ENCODE assay signal across 1 cellular context in the genomic region with DNA sequence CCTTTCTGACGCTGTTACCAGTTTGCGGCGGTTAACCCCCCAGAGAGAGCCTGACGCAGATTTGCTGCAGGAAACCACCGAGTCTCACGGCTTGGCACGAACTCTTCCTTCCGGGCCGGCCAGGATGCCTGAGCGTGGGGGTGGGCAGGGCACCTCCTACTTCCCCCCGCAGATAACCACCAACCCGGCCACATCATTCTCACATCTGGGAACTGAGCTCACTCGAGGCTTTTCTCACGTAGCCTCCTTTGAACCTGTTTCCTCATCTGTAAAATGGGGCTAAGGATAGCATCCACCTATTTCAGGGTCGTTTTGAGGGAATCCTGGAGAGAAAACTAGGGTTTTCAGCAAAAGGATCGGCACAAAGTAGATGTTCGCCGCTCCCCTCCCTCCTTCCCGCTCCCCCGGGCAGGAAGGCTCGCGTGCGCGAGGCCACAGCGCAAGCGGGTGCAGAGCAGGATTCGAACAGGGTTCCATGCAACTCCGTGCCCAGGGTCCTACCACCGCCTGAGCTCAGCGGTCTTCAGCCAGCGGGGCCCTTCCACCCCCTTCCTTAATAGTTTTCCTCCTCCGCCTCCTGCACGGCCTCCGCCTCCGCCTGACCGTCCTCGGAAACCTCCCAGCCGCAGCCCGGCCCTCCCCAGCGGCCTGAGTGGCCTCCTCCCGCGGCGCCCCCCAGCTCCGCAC.
TF ChIP-seq lines count a peak whose summit lies in the region.

No MANE protein-coding gene starts in this region.

TF ChIP-seq in K562, 482 proteins besides CTCF, POLR2A, EP300 and RAD21 (continued from another document):
- TF ChIP-seq, protein P1, sequence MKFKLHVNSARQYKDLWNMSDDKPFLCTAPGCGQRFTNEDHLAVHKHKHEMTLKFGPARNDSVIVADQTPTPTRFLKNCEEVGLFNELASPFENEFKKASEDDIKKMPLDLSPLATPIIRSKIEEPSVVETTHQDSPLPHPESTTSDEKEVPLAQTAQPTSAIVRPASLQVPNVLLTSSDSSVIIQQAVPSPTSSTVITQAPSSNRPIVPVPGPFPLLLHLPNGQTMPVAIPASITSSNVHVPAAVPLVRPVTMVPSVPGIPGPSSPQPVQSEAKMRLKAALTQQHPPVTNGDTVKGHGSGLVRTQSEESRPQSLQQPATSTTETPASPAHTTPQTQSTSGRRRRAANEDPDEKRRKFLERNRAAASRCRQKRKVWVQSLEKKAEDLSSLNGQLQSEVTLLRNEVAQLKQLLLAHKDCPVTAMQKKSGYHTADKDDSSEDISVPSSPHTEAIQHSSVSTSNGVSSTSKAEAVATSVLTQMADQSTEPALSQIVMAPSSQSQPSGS (CRISPR knock-in tag; IDR thresholded peaks at IDR 0.05) = peak; percentile 31; the same call in 1 of the 2 replicates
- TF ChIP-seq NFATC3 (IDR thresholded peaks at IDR 0.05) = peak; percentile 82; the same call in 1 of the 2 replicates
- TF ChIP-seq BRD4 (IDR thresholded peaks at IDR 0.05) = peak; percentile 97
- peak; percentile 22 for TF ChIP-seq ESRRA (IDR thresholded peaks at IDR 0.05; ENCODE audit: borderline replicate concordance, low read depth)
- 0 out of 2 replicates have a peak, but pooled peaks have one; percentile 25 for TF ChIP-seq ZNF253 (CRISPR knock-in tag; conservative IDR thresholded peaks at IDR 0.05)
- TF ChIP-seq LEF1 (IDR thresholded peaks at IDR 0.05) = peak; percentile 82
- TF ChIP-seq, protein P2, sequence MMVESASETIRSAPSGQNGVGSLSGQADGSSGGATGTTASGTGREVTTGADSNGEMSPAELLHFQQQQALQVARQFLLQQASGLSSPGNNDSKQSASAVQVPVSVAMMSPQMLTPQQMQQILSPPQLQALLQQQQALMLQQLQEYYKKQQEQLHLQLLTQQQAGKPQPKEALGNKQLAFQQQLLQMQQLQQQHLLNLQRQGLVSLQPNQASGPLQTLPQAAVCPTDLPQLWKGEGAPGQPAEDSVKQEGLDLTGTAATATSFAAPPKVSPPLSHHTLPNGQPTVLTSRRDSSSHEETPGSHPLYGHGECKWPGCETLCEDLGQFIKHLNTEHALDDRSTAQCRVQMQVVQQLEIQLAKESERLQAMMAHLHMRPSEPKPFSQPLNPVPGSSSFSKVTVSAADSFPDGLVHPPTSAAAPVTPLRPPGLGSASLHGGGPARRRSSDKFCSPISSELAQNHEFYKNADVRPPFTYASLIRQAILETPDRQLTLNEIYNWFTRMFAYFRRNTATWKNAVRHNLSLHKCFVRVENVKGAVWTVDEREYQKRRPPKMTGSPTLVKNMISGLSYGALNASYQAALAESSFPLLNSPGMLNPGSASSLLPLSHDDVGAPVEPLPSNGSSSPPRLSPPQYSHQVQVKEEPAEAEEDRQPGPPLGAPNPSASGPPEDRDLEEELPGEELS (CRISPR knock-in tag; IDR thresholded peaks at IDR 0.05; ENCODE audit: borderline replicate concordance) = peak; percentile 19
- TF ChIP-seq ZNF23 (CRISPR knock-in tag; IDR thresholded peaks at IDR 0.05) = no peak
- TF ChIP-seq, protein P3, sequence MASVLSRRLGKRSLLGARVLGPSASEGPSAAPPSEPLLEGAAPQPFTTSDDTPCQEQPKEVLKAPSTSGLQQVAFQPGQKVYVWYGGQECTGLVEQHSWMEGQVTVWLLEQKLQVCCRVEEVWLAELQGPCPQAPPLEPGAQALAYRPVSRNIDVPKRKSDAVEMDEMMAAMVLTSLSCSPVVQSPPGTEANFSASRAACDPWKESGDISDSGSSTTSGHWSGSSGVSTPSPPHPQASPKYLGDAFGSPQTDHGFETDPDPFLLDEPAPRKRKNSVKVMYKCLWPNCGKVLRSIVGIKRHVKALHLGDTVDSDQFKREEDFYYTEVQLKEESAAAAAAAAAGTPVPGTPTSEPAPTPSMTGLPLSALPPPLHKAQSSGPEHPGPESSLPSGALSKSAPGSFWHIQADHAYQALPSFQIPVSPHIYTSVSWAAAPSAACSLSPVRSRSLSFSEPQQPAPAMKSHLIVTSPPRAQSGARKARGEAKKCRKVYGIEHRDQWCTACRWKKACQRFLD (CRISPR knock-in tag; IDR thresholded peaks at IDR 0.05) = peak; percentile 68
- TF ChIP-seq ZEB2 (IDR thresholded peaks at IDR 0.05) = peak; percentile 42; the same call in 1 of the 2 replicates
- TF ChIP-seq, protein P4, sequence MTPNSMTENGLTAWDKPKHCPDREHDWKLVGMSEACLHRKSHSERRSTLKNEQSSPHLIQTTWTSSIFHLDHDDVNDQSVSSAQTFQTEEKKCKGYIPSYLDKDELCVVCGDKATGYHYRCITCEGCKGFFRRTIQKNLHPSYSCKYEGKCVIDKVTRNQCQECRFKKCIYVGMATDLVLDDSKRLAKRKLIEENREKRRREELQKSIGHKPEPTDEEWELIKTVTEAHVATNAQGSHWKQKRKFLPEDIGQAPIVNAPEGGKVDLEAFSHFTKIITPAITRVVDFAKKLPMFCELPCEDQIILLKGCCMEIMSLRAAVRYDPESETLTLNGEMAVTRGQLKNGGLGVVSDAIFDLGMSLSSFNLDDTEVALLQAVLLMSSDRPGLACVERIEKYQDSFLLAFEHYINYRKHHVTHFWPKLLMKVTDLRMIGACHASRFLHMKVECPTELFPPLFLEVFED (CRISPR knock-in tag; conservative IDR thresholded peaks at IDR 0.05) = peak; percentile 67
- peak in 1 of 2 experiments; percentile 4; a peak in 2 of 4 replicates for TF ChIP-seq TEAD1 (CRISPR knock-in tag; IDR thresholded peaks at IDR 0.05)
- TF ChIP-seq MAFK (IDR thresholded peaks at IDR 0.05; ENCODE audit: low read length) = no peak
- peak; percentile 79; the same call in 1 of the 2 replicates for TF ChIP-seq POLR2AphosphoS2 (IDR thresholded peaks at IDR 0.05; ENCODE audit: low read length)
- TF ChIP-seq TEAD4 (IDR thresholded peaks at IDR 0.05; ENCODE audit: low read length) = no peak; the same call in 1 of the 2 replicates
- no peak for TF ChIP-seq TEAD4 (CRISPR knock-in tag; IDR thresholded peaks at IDR 0.05; ENCODE audit: borderline replicate concordance)
- TF ChIP-seq ZNF707 (CRISPR knock-in tag; conservative IDR thresholded peaks at IDR 0.05) = no peak
- TF ChIP-seq MTA1 (IDR thresholded peaks at IDR 0.05; ENCODE audit: borderline replicate concordance) = peak; percentile 80
- TF ChIP-seq, protein P5, sequence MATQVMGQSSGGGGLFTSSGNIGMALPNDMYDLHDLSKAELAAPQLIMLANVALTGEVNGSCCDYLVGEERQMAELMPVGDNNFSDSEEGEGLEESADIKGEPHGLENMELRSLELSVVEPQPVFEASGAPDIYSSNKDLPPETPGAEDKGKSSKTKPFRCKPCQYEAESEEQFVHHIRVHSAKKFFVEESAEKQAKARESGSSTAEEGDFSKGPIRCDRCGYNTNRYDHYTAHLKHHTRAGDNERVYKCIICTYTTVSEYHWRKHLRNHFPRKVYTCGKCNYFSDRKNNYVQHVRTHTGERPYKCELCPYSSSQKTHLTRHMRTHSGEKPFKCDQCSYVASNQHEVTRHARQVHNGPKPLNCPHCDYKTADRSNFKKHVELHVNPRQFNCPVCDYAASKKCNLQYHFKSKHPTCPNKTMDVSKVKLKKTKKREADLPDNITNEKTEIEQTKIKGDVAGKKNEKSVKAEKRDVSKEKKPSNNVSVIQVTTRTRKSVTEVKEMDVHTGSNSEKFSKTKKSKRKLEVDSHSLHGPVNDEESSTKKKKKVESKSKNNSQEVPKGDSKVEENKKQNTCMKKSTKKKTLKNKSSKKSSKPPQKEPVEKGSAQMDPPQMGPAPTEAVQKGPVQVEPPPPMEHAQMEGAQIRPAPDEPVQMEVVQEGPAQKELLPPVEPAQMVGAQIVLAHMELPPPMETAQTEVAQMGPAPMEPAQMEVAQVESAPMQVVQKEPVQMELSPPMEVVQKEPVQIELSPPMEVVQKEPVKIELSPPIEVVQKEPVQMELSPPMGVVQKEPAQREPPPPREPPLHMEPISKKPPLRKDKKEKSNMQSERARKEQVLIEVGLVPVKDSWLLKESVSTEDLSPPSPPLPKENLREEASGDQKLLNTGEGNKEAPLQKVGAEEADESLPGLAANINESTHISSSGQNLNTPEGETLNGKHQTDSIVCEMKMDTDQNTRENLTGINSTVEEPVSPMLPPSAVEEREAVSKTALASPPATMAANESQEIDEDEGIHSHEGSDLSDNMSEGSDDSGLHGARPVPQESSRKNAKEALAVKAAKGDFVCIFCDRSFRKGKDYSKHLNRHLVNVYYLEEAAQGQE (CRISPR knock-in tag; IDR thresholded peaks at IDR 0.05; ENCODE audit: low read depth) = peak; percentile 75
- TF ChIP-seq MAFG (tag; conservative IDR thresholded peaks at IDR 0.05) = no peak
- no peak for TF ChIP-seq ZZZ3 (IDR thresholded peaks at IDR 0.05)
- no peak for TF ChIP-seq ZNF696 (CRISPR knock-in tag; conservative IDR thresholded peaks at IDR 0.05)
- TF ChIP-seq ZNF436 (CRISPR knock-in tag; IDR thresholded peaks at IDR 0.05) = no peak
- TF ChIP-seq, protein P6, sequence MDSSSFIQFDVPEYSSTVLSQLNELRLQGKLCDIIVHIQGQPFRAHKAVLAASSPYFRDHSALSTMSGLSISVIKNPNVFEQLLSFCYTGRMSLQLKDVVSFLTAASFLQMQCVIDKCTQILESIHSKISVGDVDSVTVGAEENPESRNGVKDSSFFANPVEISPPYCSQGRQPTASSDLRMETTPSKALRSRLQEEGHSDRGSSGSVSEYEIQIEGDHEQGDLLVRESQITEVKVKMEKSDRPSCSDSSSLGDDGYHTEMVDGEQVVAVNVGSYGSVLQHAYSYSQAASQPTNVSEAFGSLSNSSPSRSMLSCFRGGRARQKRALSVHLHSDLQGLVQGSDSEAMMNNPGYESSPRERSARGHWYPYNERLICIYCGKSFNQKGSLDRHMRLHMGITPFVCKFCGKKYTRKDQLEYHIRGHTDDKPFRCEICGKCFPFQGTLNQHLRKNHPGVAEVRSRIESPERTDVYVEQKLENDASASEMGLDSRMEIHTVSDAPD (CRISPR knock-in tag; IDR thresholded peaks at IDR 0.05) = peak; percentile 4; the same call in 1 of the 2 replicates
- peak; percentile 76 for TF ChIP-seq ZBTB17 (CRISPR knock-in tag; IDR thresholded peaks at IDR 0.05)
- no peak for TF ChIP-seq XRCC5 (IDR thresholded peaks at IDR 0.05; ENCODE audit: low read depth, low read length)
- TF ChIP-seq LCOR (CRISPR knock-in tag; IDR thresholded peaks at IDR 0.05) = peak; percentile 95
- TF ChIP-seq ELF1 (tag; IDR thresholded peaks at IDR 0.05) = peak; percentile 66; the same call in 1 of the 2 replicates
- peak; percentile 75; the same call in 1 of the 2 replicates for TF ChIP-seq NFXL1 (CRISPR knock-in tag; IDR thresholded peaks at IDR 0.05)
- TF ChIP-seq RFX1 (IDR thresholded peaks at IDR 0.05) = no peak
